19 cellular contexts compared by ENCODE assay signal in the genomic region with DNA sequence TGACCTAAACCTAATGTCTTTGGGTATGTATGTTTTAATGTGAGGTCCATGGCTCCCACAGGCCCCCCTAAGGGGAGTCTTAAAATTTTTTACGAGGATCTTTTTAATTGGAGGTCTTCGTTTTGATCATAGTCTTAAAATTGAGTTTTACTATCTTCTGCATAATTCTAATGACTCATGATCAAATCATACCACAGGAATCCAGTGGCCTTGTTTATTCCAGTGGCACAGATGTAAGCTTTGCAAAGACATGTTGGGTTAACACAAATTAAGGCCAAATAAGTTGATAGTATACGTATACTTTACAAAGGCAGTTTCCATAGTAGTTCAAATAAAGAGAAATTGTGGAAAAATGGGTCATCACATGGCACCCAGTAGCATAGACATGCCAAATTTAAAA. TPM values are rescaled to one million over a fixed set of nuclear protein-coding genes. Genes with fewer than 3 reads are reported as not detected.
DNase-seq lines count a peak whose midpoint lies in the region; ATAC-seq and TF ChIP-seq lines count a peak whose summit lies in the region.
"Had no signal": no experiment of that assay in that cellular context is flagged by ENCODE, and none has a peak within 500 bp of the region (broad histone marks: within the 10 kb centered on the region; RNA-seq: fewer than 3 reads in every experiment).

No MANE protein-coding gene starts in this region.

- H3K9ac ChIP-seq in adipocyte (ENCODE audit: low read length): no peak overlapping the region

- no peak overlapping the region for H3K4me3 ChIP-seq in AG04450 (ENCODE audit: low read depth, low read length)
- H3K4me3 ChIP-seq in adipocyte (ENCODE audit: low read length): no peak overlapping the region
- no peak overlapping the region for H3K4me3 ChIP-seq in fibroblast of villous mesenchyme (ENCODE audit: low read depth, low read length)
- H3K4me3 ChIP-seq: gastroesophageal sphincter, GM23338, K562 had no signal

- no peaks in the 10 kb centered on the region for H3K27me3 ChIP-seq in AG04450 (ENCODE audit: control insufficient read depth, insufficient read depth, low read length)
- H3K27me3 ChIP-seq in adipocyte (replicated peaks; ENCODE audit: control insufficient read depth, insufficient read depth, low read length): no peaks in the 10 kb centered on the region

- no peak overlapping the region for H3K4me3 Mint-ChIP-seq in osteocyte (ENCODE audit: unreplicated experiment)
- H3K4me3 Mint-ChIP-seq: activated T-helper 17 cell treated with anti-CD3 and anti-CD28 coated beads, Interleukin-2, amount 50 U/mL, for 72 hours; GM23338; WTC11 had no signal

- no peaks in the 10 kb centered on the region for H3K9me3 ChIP-seq in AG04450 (ENCODE audit: control insufficient read depth, insufficient read depth, low read length)
- H3K9me3 ChIP-seq in adipocyte (ENCODE audit: control insufficient read depth, low read length): no peaks in the 10 kb centered on the region
- H3K9me3 ChIP-seq: gastroesophageal sphincter had no signal

- TF ChIP-seq CTCF in AG04450 (IDR thresholded peaks at IDR 0.05; ENCODE audit: low read depth, low read length): no peak
- TF ChIP-seq CTCF in fibroblast of villous mesenchyme (IDR thresholded peaks at IDR 0.05; ENCODE audit: insufficient read depth, low read depth, low read length): no peak
- TF ChIP-seq CTCF in osteocyte (IDR thresholded peaks at IDR 0.05): no peak

- CTCF ChIA-PET in AG04450 (lab: Charles Lee): no interaction called here

- H3K36me3 ChIP-seq in adipocyte (ENCODE audit: control insufficient read depth, insufficient read depth, low read length, severe bottlenecking): no peaks in the 10 kb centered on the region
- H3K36me3 ChIP-seq: gastroesophageal sphincter had no signal

- POLR2A ChIA-PET in AG04450 (lab: Yijun Ruan, JAX): no interaction called here

- H3K36me3 Mint-ChIP-seq in osteocyte (ENCODE audit: unreplicated experiment): no peaks in the 10 kb centered on the region
- H3K36me3 Mint-ChIP-seq: WTC11 had no signal

- no peak overlapping the region for H3K27ac ChIP-seq in AG04450 (ENCODE audit: low read depth, low read length)
- H3K27ac ChIP-seq: gastroesophageal sphincter had no signal

- peaks cover 70% of the 10 kb centered on the region for H3K4me1 Mint-ChIP-seq in osteocyte (ENCODE audit: unreplicated experiment)
- H3K4me1 Mint-ChIP-seq: activated T-helper 17 cell treated with anti-CD3 and anti-CD28 coated beads, Interleukin-2, amount 50 U/mL, for 72 hours had no signal

- ATAC-seq in HG02642 (IDR thresholded peaks at IDR 0.05; ENCODE audit: poor library complexity, unreplicated experiment): no peak
- ATAC-seq: activated T-helper 17 cell treated with anti-CD3 and anti-CD28 coated beads, Interleukin-2, amount 50 U/mL, for 72 hours; gastroesophageal sphincter; GM23338; K562; right cardiac atrium; WTC11 had no signal

- DNase-seq in AG04450 (ENCODE audit: low read depth, low spot score) (peak; percentile 57), HPDE6-E6E7 (ENCODE audit: extremely low spot score) (peak; percentile 44), adipocyte (ENCODE audit: low read depth) (peak; percentile 43), fibroblast of villous mesenchyme (ENCODE audit: low read depth) (peak; percentile 75), osteocyte (ENCODE audit: extremely low spot score, unreplicated experiment) (no peak), SW480 (ENCODE audit: low spot score) (no peak), NCI-H187 treated with DMSO at 0.1 percent for 48 hours (lab: John Stamatoyannopoulos, UW) (no peak)
- DNase-seq: activated CD8-positive, alpha-beta memory T cell treated with anti-CD3 and anti-CD28 coated beads for 24 hours; NCI-H146; NCI-H446 treated with DMSO at 0.1 percent for 48 hours; right cardiac atrium; stimulated activated CD4-positive, alpha-beta T cell treated with anti-CD3 and anti-CD28 coated beads, Interleukin-2, amount 100 ng/mL, for 24 hours had no signal

- peaks cover 40% of the 10 kb centered on the region for H3K4me1 ChIP-seq in adipocyte (ENCODE audit: control insufficient read depth, insufficient read depth, low read length)
- H3K4me1 ChIP-seq: gastroesophageal sphincter had no signal

- no peaks in the 10 kb centered on the region for H3K9me3 Mint-ChIP-seq in osteocyte (ENCODE audit: unreplicated experiment)
- H3K9me3 Mint-ChIP-seq: activated T-helper 17 cell treated with anti-CD3 and anti-CD28 coated beads, Interleukin-2, amount 50 U/mL, for 72 hours; GM23338; WTC11 had no signal

- no peak overlapping the region for H3K27ac Mint-ChIP-seq in osteocyte (ENCODE audit: unreplicated experiment)
- H3K27ac Mint-ChIP-seq: activated T-helper 17 cell treated with anti-CD3 and anti-CD28 coated beads, Interleukin-2, amount 50 U/mL, for 72 hours; GM23338; WTC11 had no signal

- H3K27me3 Mint-ChIP-seq in osteocyte (ENCODE audit: unreplicated experiment): no peaks in the 10 kb centered on the region

RNA-seq across cellular contexts. Expression of a gene that starts 33.9 kb away (rescaled TPM):
- polyA plus RNA-seq in AG04450 (2011; rRNA removed): 4.8 and 5.6 TPM in 2 replicates
- 4.4 and 6.0 TPM in 2 replicates for polyA minus RNA-seq in AG04450 (2011; rRNA and poly(A)+ RNA removed)
- total RNA-seq in fibroblast of villous mesenchyme (89.8 and 205 TPM in 2 replicates), osteocyte (20.2 and 21.6 TPM in 2 replicates)

RNA-seq across cellular contexts. Expression of a gene that starts 58.9 kb away (rescaled TPM):
- polyA plus RNA-seq in AG04450 (2011; rRNA removed): 215 and 247 TPM in 2 replicates
- polyA minus RNA-seq in AG04450 (2011; rRNA and poly(A)+ RNA removed): 171 and 216 TPM in 2 replicates
- total RNA-seq in fibroblast of villous mesenchyme (416 and 493 TPM in 2 replicates), osteocyte (3.8 and 4.4 TPM in 2 replicates)
- total RNA-seq: activated T-helper 17 cell treated with anti-CD3 and anti-CD28 coated beads, Interleukin-2, amount 50 U/mL, for 72 hours; K562; OCI-LY7 had no signal
- polyA plus RNA-seq: K562 had no signal

Comparison
In these comparisons a context has a peak if more than half of its experiments do, and no peak if none do; other contexts are left out.
1. DNase-seq: peak in AG04450 (single experiment), HPDE6-E6E7 (single experiment), adipocyte (single experiment) and fibroblast of villous mesenchyme (single experiment); none in osteocyte (single experiment), SW480 (single experiment) and NCI-H187 treated with DMSO at 0.1 percent for 48 hours (single experiment).
2. RNA of a gene that starts 58.9 kb away (total RNA-seq): 416 to 493 TPM in fibroblast of villous mesenchyme; 3.8 to 4.4 TPM in osteocyte; every median in the first group is over 10 times any median in the second.